In genomic region chr18:6666286-6666685, GRCh38 we compare ENCODE assay signal across 23 cellular contexts.
"Had no signal": no experiment of that assay in that cellular context is flagged by ENCODE, and none has a peak within 500 bp of the region (broad histone marks: within the 10 kb centered on the region; RNA-seq: fewer than 3 reads in every experiment).

No MANE protein-coding gene starts in this region.

- H3K4me1 ChIP-seq: adrenal gland had no signal

- H3K36me3 Mint-ChIP-seq: activated naive CD4-positive, alpha-beta T cell treated with anti-CD3 and anti-CD28 coated beads, Interleukin-2, amount 10 ng/mL, durations not matched to agents 7 days and 5 days; activated naive CD8-positive, alpha-beta T cell treated with anti-CD3 and anti-CD28 coated beads for 36 hours had no signal

- H3K9me3 Mint-ChIP-seq: activated B cell treated with CpG ODN at 0.5 μM for 24 hours; activated CD4-positive, alpha-beta T cell treated with anti-CD3 and anti-CD28 coated beads, Interleukin-2, amount 10 ng/mL, durations not matched to agents 7 days and 5 days; activated naive CD8-positive, alpha-beta T cell treated with anti-CD3 and anti-CD28 coated beads for 36 hours; activated T-helper 17 cell treated with anti-CD3 and anti-CD28 coated beads, Interleukin-2, amount 50 U/mL, for 72 hours had no signal

- H3K27ac Mint-ChIP-seq: activated B cell treated with CpG ODN at 0.5 μM for 24 hours; activated CD4-positive, alpha-beta memory T cell treated with anti-CD3 and anti-CD28 coated beads, Interleukin-2, amount 10 ng/mL, durations not matched to agents 7 days and 5 days; activated CD4-positive, alpha-beta T cell treated with anti-CD3 and anti-CD28 coated beads, Interleukin-2, amount 10 ng/mL, durations not matched to agents 7 days and 5 days; activated naive CD4-positive, alpha-beta T cell treated with anti-CD3 and anti-CD28 coated beads, Interleukin-2, amount 10 ng/mL, durations not matched to agents 7 days and 5 days; activated naive CD8-positive, alpha-beta T cell treated with anti-CD3 and anti-CD28 coated beads for 36 hours; activated T-helper 17 cell treated with anti-CD3 and anti-CD28 coated beads, Interleukin-2, amount 50 U/mL, for 72 hours; T-helper 1 cell treated with Interleukin-12 subunit alpha and Interleukin-12 subunit beta and Interleukin-4 antibody, amounts not matched to agents 30 μg/mL and 1 μg/mL, for 36 hours had no signal

- H3K4me1 Mint-ChIP-seq: activated B cell treated with CpG ODN at 0.5 μM for 24 hours; activated CD4-positive, alpha-beta memory T cell treated with anti-CD3 and anti-CD28 coated beads, Interleukin-2, amount 10 ng/mL, durations not matched to agents 7 days and 5 days; activated CD4-positive, alpha-beta T cell treated with anti-CD3 and anti-CD28 coated beads, Interleukin-2, amount 10 ng/mL, durations not matched to agents 7 days and 5 days; activated naive CD4-positive, alpha-beta T cell treated with anti-CD3 and anti-CD28 coated beads, Interleukin-2, amount 10 ng/mL, durations not matched to agents 7 days and 5 days; activated naive CD8-positive, alpha-beta T cell treated with anti-CD3 and anti-CD28 coated beads for 36 hours; activated T-helper 17 cell treated with anti-CD3 and anti-CD28 coated beads, Interleukin-2, amount 50 U/mL, for 72 hours had no signal

- ATAC-seq: activated T-helper 17 cell treated with anti-CD3 and anti-CD28 coated beads, Interleukin-2, amount 50 U/mL, for 72 hours had no signal

- DNase-seq: activated B cell treated with CpG ODN at 0.5 μM for 24 hours; activated CD4-positive, alpha-beta memory T cell treated with anti-CD3 and anti-CD28 coated beads, Interleukin-2, amount 10 ng/mL, durations not matched to agents 7 days and 5 days; activated CD4-positive, alpha-beta T cell treated with anti-CD3 and anti-CD28 coated beads for 1 hour; activated CD4-positive, alpha-beta T cell treated with anti-CD3 and anti-CD28 coated beads, Interleukin-2, amount 10 ng/mL, durations not matched to agents 7 days and 5 days; activated gamma-delta T cell treated with Interleukin-2 at 50 U/mL for 16 hours; activated naive CD4-positive, alpha-beta T cell treated with anti-CD3 and anti-CD28 coated beads, Interleukin-2, amount 10 ng/mL, durations not matched to agents 7 days and 5 days; activated naive CD8-positive, alpha-beta T cell treated with anti-CD3 and anti-CD28 coated beads for 36 hours; activated T-cell treated with anti-CD3 and anti-CD28 coated beads for 4 hours; activated T-cell treated with anti-CD3 and anti-CD28 coated beads, Interleukin-2, amount 50 U/mL, for 48 hours; adrenal gland; anterior cingulate cortex; MM.1S; NCI-H1105; NCI-H1436; NCI-H1694 treated with DMSO at 0.1 percent for 48 hours; NCI-H2029 treated with DMSO at 0.1 percent for 48 hours; NCI-H345; NCI-H510A; NCI-H526 treated with DMSO at 0.1 percent for 48 hours; NCI-H82 had no signal

- H3K27ac ChIP-seq: adrenal gland had no signal

- H3K36me3 ChIP-seq: adrenal gland had no signal

- H3K9me3 ChIP-seq: adrenal gland had no signal

- H3K4me3 Mint-ChIP-seq: activated B cell treated with CpG ODN at 0.5 μM for 24 hours; activated CD4-positive, alpha-beta memory T cell treated with anti-CD3 and anti-CD28 coated beads, Interleukin-2, amount 10 ng/mL, durations not matched to agents 7 days and 5 days; activated CD4-positive, alpha-beta T cell treated with anti-CD3 and anti-CD28 coated beads, Interleukin-2, amount 10 ng/mL, durations not matched to agents 7 days and 5 days; activated naive CD4-positive, alpha-beta T cell treated with anti-CD3 and anti-CD28 coated beads, Interleukin-2, amount 10 ng/mL, durations not matched to agents 7 days and 5 days; activated naive CD8-positive, alpha-beta T cell treated with anti-CD3 and anti-CD28 coated beads for 36 hours; activated T-helper 17 cell treated with anti-CD3 and anti-CD28 coated beads, Interleukin-2, amount 50 U/mL, for 72 hours; T-helper 1 cell treated with Interleukin-12 subunit alpha and Interleukin-12 subunit beta and Interleukin-4 antibody, amounts not matched to agents 30 μg/mL and 1 μg/mL, for 36 hours had no signal

- H3K27me3 ChIP-seq: adrenal gland had no signal

- H3K27me3 Mint-ChIP-seq: activated B cell treated with CpG ODN at 0.5 μM for 24 hours; activated CD4-positive, alpha-beta memory T cell treated with anti-CD3 and anti-CD28 coated beads, Interleukin-2, amount 10 ng/mL, durations not matched to agents 7 days and 5 days; activated CD4-positive, alpha-beta T cell treated with anti-CD3 and anti-CD28 coated beads, Interleukin-2, amount 10 ng/mL, durations not matched to agents 7 days and 5 days; activated naive CD4-positive, alpha-beta T cell treated with anti-CD3 and anti-CD28 coated beads, Interleukin-2, amount 10 ng/mL, durations not matched to agents 7 days and 5 days; activated naive CD8-positive, alpha-beta T cell treated with anti-CD3 and anti-CD28 coated beads for 36 hours; activated T-helper 17 cell treated with anti-CD3 and anti-CD28 coated beads, Interleukin-2, amount 50 U/mL, for 72 hours had no signal

- H3K4me3 ChIP-seq: adrenal gland had no signal

- FAIRE-seq: bronchial epithelial cell had no signal
